21 cellular contexts compared by ENCODE assay signal in the genomic region with DNA sequence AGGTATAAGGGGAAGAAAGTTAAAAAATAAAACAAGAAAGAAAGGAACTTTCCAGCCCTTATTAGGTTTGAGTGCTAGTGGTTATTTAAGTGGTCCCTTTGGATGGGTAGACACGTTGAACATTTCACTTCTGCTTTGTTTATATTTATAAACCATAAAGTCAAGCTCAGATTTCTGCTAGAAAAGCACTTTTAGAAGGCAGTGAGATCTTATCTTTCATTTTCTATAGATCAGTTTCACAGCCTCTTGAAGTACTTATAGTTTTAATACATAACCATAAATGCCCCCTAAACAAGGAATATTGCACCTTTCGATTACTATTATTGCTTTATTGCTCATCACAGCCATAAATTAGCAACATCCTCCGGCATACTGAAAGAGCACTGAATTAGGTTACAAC.
"Had no signal": no experiment of that assay in that cellular context is flagged by ENCODE, and none has a peak within 500 bp of the region (broad histone marks: within the 10 kb centered on the region; RNA-seq: fewer than 3 reads in every experiment).

No MANE protein-coding gene starts in this region.

- H3K9me3 Mint-ChIP-seq: stimulated activated memory B cell treated with anti-CD40 and anti-IgM and Interleukin-4, amounts not matched to agents 10 μg/mL and 1 μg/mL and 100 μg/mL, for 72 hours; stimulated activated naive CD8-positive, alpha-beta T cell treated with anti-CD3 and anti-CD28 coated beads, Interleukin-15, Interleukin-2, amounts not matched to agents 100 ng/mL and 50 ng/mL, for 24 hours had no signal

- ATAC-seq: effector memory CD8-positive, alpha-beta T cell; gastrocnemius medialis; heart right ventricle; psoas muscle; right lobe of liver; stimulated activated memory B cell treated with anti-CD40 and anti-IgM and Interleukin-4, amounts not matched to agents 10 μg/mL and 1 μg/mL and 100 μg/mL, for 72 hours; upper lobe of right lung had no signal

- H3K27ac ChIP-seq: epithelial cell of prostate, esophagus muscularis mucosa, gastrocnemius medialis, heart right ventricle, psoas muscle, right lobe of liver, testis, tibial nerve, upper lobe of right lung, vagina had no signal

- H3K36me3 Mint-ChIP-seq: naive B cell; stimulated activated memory B cell treated with anti-CD40 and anti-IgM and Interleukin-4, amounts not matched to agents 10 μg/mL and 1 μg/mL and 100 μg/mL, for 72 hours had no signal

- DNase-seq: effector memory CD8-positive, alpha-beta T cell; gastrocnemius medialis; heart right ventricle; hypothalamus; kidney glomerular epithelial cell; mesendoderm; naive B cell; nephron progenitor cell; psoas muscle; retina; right lobe of liver; stimulated activated CD4-positive, alpha-beta T cell treated with anti-CD3 and anti-CD28 coated beads, Interleukin-1b, Interleukin-23, amount 100 ng/mL, for 48 hours; stimulated activated CD4-positive, alpha-beta T cell treated with anti-CD3 and anti-CD28 coated beads, Interleukin-4, amount 100 ng/mL, for 24 hours; testis; upper lobe of right lung had no signal

- H3K27ac Mint-ChIP-seq: effector memory CD8-positive, alpha-beta T cell; naive B cell; nephron progenitor cell; stimulated activated memory B cell treated with anti-CD40 and anti-IgM and Interleukin-4, amounts not matched to agents 10 μg/mL and 1 μg/mL and 100 μg/mL, for 72 hours; stimulated activated naive CD8-positive, alpha-beta T cell treated with anti-CD3 and anti-CD28 coated beads, Interleukin-15, Interleukin-2, amounts not matched to agents 100 ng/mL and 50 ng/mL, for 24 hours had no signal

- H3K4me3 ChIP-seq: esophagus muscularis mucosa, gastrocnemius medialis, heart right ventricle, psoas muscle, right lobe of liver, testis, tibial nerve, upper lobe of right lung, vagina had no signal

- H3K9me3 ChIP-seq: gastrocnemius medialis, psoas muscle, right lobe of liver, testis, tibial nerve, upper lobe of right lung, vagina had no signal

- H3K4me1 ChIP-seq: esophagus muscularis mucosa, gastrocnemius medialis, heart right ventricle, psoas muscle, right lobe of liver, testis, tibial nerve, upper lobe of right lung, vagina had no signal

- H3K4me1 Mint-ChIP-seq: naive B cell; nephron progenitor cell; stimulated activated memory B cell treated with anti-CD40 and anti-IgM and Interleukin-4, amounts not matched to agents 10 μg/mL and 1 μg/mL and 100 μg/mL, for 72 hours had no signal

- H3K4me3 Mint-ChIP-seq: effector memory CD8-positive, alpha-beta T cell; naive B cell; nephron progenitor cell; stimulated activated memory B cell treated with anti-CD40 and anti-IgM and Interleukin-4, amounts not matched to agents 10 μg/mL and 1 μg/mL and 100 μg/mL, for 72 hours; stimulated activated naive CD8-positive, alpha-beta T cell treated with anti-CD3 and anti-CD28 coated beads, Interleukin-15, Interleukin-2, amounts not matched to agents 100 ng/mL and 50 ng/mL, for 24 hours had no signal

- H3K27me3 ChIP-seq: esophagus muscularis mucosa, gastrocnemius medialis, heart right ventricle, right lobe of liver, testis, tibial nerve, upper lobe of right lung, vagina had no signal

- H3K36me3 ChIP-seq: esophagus muscularis mucosa, gastrocnemius medialis, heart right ventricle, right lobe of liver, tibial nerve, upper lobe of right lung, vagina had no signal
